ENCODE assay signal across 1 cellular context in genomic region chr15:74179101-74179841, GRCh38.
TF ChIP-seq lines count a peak whose summit lies in the region.

No MANE protein-coding gene starts in this region.

TF ChIP-seq in SK-N-SH, 30 proteins besides CTCF, POLR2A, EP300 and RAD21 (continued from another document):
- TF ChIP-seq MAX (IDR thresholded peaks at IDR 0.05; ENCODE audit: low read depth) (peak; percentile 89), USF1 (IDR thresholded peaks at IDR 0.05; ENCODE audit: borderline replicate concordance, low read depth) (no peak), FOSL2 (IDR thresholded peaks at IDR 0.05; ENCODE audit: borderline replicate concordance, low read depth) (peak; percentile 91; the same call in 1 of the 2 replicates)
